1 cellular context compared by ENCODE assay signal in genomic region chr2:161160226-161161073, GRCh38.
TF ChIP-seq lines count a peak whose summit lies in the region.

TANK (plus strand) TSS chr2:161160428; CDS start chr2:161179663, 19,235 bp downstream.

TF ChIP-seq in HepG2, 621 proteins besides CTCF, POLR2A, EP300 and RAD21 (continued from another document and continues in another):
- peak; percentile 81 for TF ChIP-seq GATA4 (IDR thresholded peaks at IDR 0.05; ENCODE audit: borderline replicate concordance, low read depth)
- peak; percentile 99 for TF ChIP-seq ETV5 (CRISPR knock-in tag; IDR thresholded peaks at IDR 0.05; ENCODE audit: borderline replicate concordance)
- TF ChIP-seq ZSCAN12 (CRISPR knock-in tag; IDR thresholded peaks at IDR 0.05) = peak; percentile 58; the same call in 1 of the 2 replicates
- peak; percentile 67; the same call in 1 of the 2 replicates for TF ChIP-seq ZNF138 (CRISPR knock-in tag; IDR thresholded peaks at IDR 0.05; ENCODE audit: low read depth)
- peak; percentile 95 for TF ChIP-seq ZNF709 (CRISPR knock-in tag; IDR thresholded peaks at IDR 0.05)
- TF ChIP-seq ZNF232 (CRISPR knock-in tag; IDR thresholded peaks at IDR 0.05; ENCODE audit: borderline replicate concordance) = peak; percentile 87; the same call in 1 of the 2 replicates
- peak; percentile 76 for TF ChIP-seq ZNF782 (CRISPR knock-in tag; IDR thresholded peaks at IDR 0.05; ENCODE audit: borderline replicate concordance)
- TF ChIP-seq ARID5B (CRISPR knock-in tag; IDR thresholded peaks at IDR 0.05) = peak; percentile 96
- no peak for TF ChIP-seq KIAA2018 (CRISPR knock-in tag; IDR thresholded peaks at IDR 0.05; ENCODE audit: borderline replicate concordance)
- peak; percentile 87; the same call in 1 of the 2 replicates for TF ChIP-seq ZNF678 (CRISPR knock-in tag; IDR thresholded peaks at IDR 0.05)
- no peak for TF ChIP-seq PRPF4 (IDR thresholded peaks at IDR 0.05; ENCODE audit: low read depth, low read length, poor library complexity, severe bottlenecking)
- TF ChIP-seq ZNF510 (CRISPR knock-in tag; IDR thresholded peaks at IDR 0.05; ENCODE audit: low read depth) = 0 out of 2 replicates have a peak, but pooled peaks have one; percentile 77
- TF ChIP-seq PRDM15 (CRISPR knock-in tag; IDR thresholded peaks at IDR 0.05) = peak; percentile 66
- peak; percentile 87 for TF ChIP-seq ZNF256 (CRISPR knock-in tag; conservative IDR thresholded peaks at IDR 0.05)
- no peak for TF ChIP-seq DMTF1 (CRISPR knock-in tag; IDR thresholded peaks at IDR 0.05)
- TF ChIP-seq HDAC2 (CRISPR knock-in tag; IDR thresholded peaks at IDR 0.05) = peak; percentile 93
- TF ChIP-seq GTF2F1 (IDR thresholded peaks at IDR 0.05; ENCODE audit: low read length) = peak; percentile 82
- TF ChIP-seq KDM5B (CRISPR knock-in tag; IDR thresholded peaks at IDR 0.05; ENCODE audit: borderline replicate concordance) = peak; percentile 98; the same call in 1 of the 2 replicates
- peak; percentile 97 for TF ChIP-seq EED (CRISPR knock-in tag; IDR thresholded peaks at IDR 0.05)
- no peak for TF ChIP-seq ADNP (CRISPR knock-in tag; IDR thresholded peaks at IDR 0.05)
- TF ChIP-seq ZNF282 (IDR thresholded peaks at IDR 0.05; ENCODE audit: partially characterized antibody) = no peak
- TF ChIP-seq HDAC6 (IDR thresholded peaks at IDR 0.05; ENCODE audit: low read depth, low read length) = no peak
- peak; percentile 77; the same call in 1 of the 2 replicates for TF ChIP-seq ZBTB39 (CRISPR knock-in tag; IDR thresholded peaks at IDR 0.05)
- peak; percentile 80; the same call in 1 of the 2 replicates for TF ChIP-seq HMG20A (CRISPR knock-in tag; IDR thresholded peaks at IDR 0.05; ENCODE audit: borderline replicate concordance)
- TF ChIP-seq ZNF329 (CRISPR knock-in tag; IDR thresholded peaks at IDR 0.05; ENCODE audit: low read depth) = peak; percentile 22; the same call in 1 of the 2 replicates
- TF ChIP-seq KDM3A (CRISPR knock-in tag; IDR thresholded peaks at IDR 0.05; ENCODE audit: low read depth) = peak; percentile 95
- TF ChIP-seq NFE2L1 (CRISPR knock-in tag; IDR thresholded peaks at IDR 0.05; ENCODE audit: borderline replicate concordance) = no peak
- peak; percentile 90 for TF ChIP-seq MED8 (CRISPR knock-in tag; IDR thresholded peaks at IDR 0.05; ENCODE audit: insufficient replicate concordance)
- TF ChIP-seq ZNF619 (CRISPR knock-in tag; IDR thresholded peaks at IDR 0.05) = peak; percentile 80; the same call in 1 of the 2 replicates
- TF ChIP-seq ZNF451 (CRISPR knock-in tag; IDR thresholded peaks at IDR 0.05) = peak; percentile 21; the same call in 1 of the 2 replicates
- peak; percentile 86 for TF ChIP-seq CSRNP1 (CRISPR knock-in tag; IDR thresholded peaks at IDR 0.05)
- peak; percentile 96 for TF ChIP-seq ZNF563 (CRISPR knock-in tag; IDR thresholded peaks at IDR 0.05)
- peak; percentile 47 for TF ChIP-seq ZKSCAN5 (CRISPR knock-in tag; IDR thresholded peaks at IDR 0.05)
- TF ChIP-seq JDP2 (CRISPR knock-in tag; IDR thresholded peaks at IDR 0.05; ENCODE audit: borderline replicate concordance) = no peak; the same call in 1 of the 2 replicates
- no peak for TF ChIP-seq ZNF446 (CRISPR knock-in tag; IDR thresholded peaks at IDR 0.05)
- TF ChIP-seq ZNF24 (IDR thresholded peaks at IDR 0.05) = no peak; the same call in none of the 2 replicates
- TF ChIP-seq DMAP1 (CRISPR knock-in tag; IDR thresholded peaks at IDR 0.05) = peak; percentile 88
- TF ChIP-seq RBM39 (IDR thresholded peaks at IDR 0.05; ENCODE audit: low read depth, low read length, poor library complexity, severe bottlenecking) = peak; percentile 98
- TF ChIP-seq SIX4 (CRISPR knock-in tag; IDR thresholded peaks at IDR 0.05) = peak; percentile 83; the same call in 1 of the 2 replicates
- peak; percentile 89 for TF ChIP-seq NCOR1 (IDR thresholded peaks at IDR 0.05; ENCODE audit: borderline replicate concordance, low read length)
